18 cellular contexts compared by ENCODE assay signal in the genomic region with DNA sequence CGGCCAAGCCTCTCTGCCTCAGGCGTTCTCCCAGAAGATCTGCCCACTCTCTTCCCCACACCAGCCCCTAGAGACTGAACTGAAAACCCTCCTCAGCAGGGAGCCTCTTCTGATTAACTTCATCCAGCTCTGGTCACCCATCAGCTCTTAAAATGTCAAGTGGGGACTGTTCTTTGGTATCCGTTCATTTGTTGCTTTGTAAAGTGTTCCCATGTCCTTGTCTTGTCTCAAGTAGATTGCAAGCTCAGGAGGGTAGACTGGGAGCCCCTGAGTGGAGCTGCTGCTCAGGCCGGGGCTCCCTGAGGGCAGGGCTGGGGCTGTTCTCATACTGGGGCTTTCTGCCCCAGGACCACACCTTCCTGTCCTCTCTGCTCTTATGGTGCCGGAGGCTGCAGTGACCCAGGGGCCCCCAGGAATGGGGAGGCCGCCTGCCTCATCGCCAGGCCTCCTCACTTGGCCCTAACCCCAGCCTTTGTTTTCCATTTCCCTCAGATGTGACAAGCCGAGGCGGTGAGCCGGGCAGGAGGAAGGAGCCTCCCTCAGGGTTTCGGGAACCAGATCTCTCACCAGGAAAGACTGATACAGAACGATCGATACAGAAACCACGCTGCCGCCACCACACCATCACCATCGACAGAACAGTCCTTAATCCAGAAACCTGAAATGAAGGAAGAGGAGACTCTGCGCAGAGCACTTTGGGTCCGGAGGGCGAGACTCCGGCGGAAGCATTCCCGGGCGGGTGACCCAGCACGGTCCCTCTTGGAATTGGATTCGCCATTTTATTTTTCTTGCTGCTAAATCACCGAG. TPM values are rescaled to one million over a fixed set of nuclear protein-coding genes. Genes with fewer than 3 reads are reported as not detected.
DNase-seq lines count a peak whose midpoint lies in the region; TF ChIP-seq lines count a peak whose summit lies in the region.
"Had no signal": no experiment of that assay in that cellular context is flagged by ENCODE, and none has a peak within 500 bp of the region (broad histone marks: within the 10 kb centered on the region; RNA-seq: fewer than 3 reads in every experiment).

No MANE protein-coding gene starts in this region.

- H2BK15ac ChIP-seq in H9 (ENCODE audit: low read depth, low read length) (no peak overlapping the region), mesenchymal stem cell (ENCODE audit: low read depth, poor library complexity, severe bottlenecking) (no peak overlapping the region)

- H2BK5ac ChIP-seq in H9 (ENCODE audit: insufficient read length, low read length) (no peak overlapping the region), mesenchymal stem cell (ENCODE audit: low read depth, low read length, poor library complexity, severe bottlenecking) (no peak overlapping the region)

- H3K36me3 Mint-ChIP-seq in H9 (ENCODE audit: insufficient read depth in 1 of 3, low read depth in 3 of 3) (peaks cover 28 to 67% (median 64%) of the 10 kb centered on the region in 3 experiments), endodermal cell (ENCODE audit: low read depth) (peaks cover 59% of the 10 kb centered on the region)

- H2BK20ac ChIP-seq in H9 (ENCODE audit: low read depth, low read length, poor library complexity, severe bottlenecking): no peak overlapping the region

- H4K20me1 ChIP-seq in BLaER1 (peaks cover 78% of the 10 kb centered on the region), H9 (ENCODE audit: control insufficient read depth, insufficient read depth, insufficient read length) (no peaks in the 10 kb centered on the region)

- H3K4me2 ChIP-seq in BLaER1: peak overlapping the region; percentile 18; the same call in 1 of the 2 replicates
- no peak overlapping the region for H3K4me2 ChIP-seq in H9 (ENCODE audit: insufficient read depth, insufficient read length, low read length)
- H3K4me2 ChIP-seq in mesenchymal stem cell (ENCODE audit: low read length, poor library complexity, severe bottlenecking): no peak overlapping the region

- TF ChIP-seq CTCF in H9 (conservative IDR thresholded peaks at IDR 0.05) (no peak), endodermal cell (conservative IDR thresholded peaks at IDR 0.05) (no peak), ascending aorta (IDR thresholded peaks at IDR 0.05) (no peak)

- H3K79me1 ChIP-seq in H9 (ENCODE audit: insufficient read depth, low read depth, low read length, poor library complexity, severe bottlenecking): peaks cover 4% of the 10 kb centered on the region
- peaks cover 46% of the 10 kb centered on the region for H3K79me1 ChIP-seq in mesenchymal stem cell (replicated peaks; ENCODE audit: low read length, poor library complexity, severe bottlenecking)

- H3K9me3 Mint-ChIP-seq in H9 (no peaks in the 10 kb centered on the region), endodermal cell (no peaks in the 10 kb centered on the region)
- H3K9me3 Mint-ChIP-seq: CD4-positive, alpha-beta T cell had no signal

- H3K27ac ChIP-seq in BLaER1: peak overlapping the region; percentile 18; the same call in 1 of the 2 replicates
- H3K27ac ChIP-seq in H9 (ENCODE audit: insufficient read length, low read depth, low read length): no peak overlapping the region
- H3K27ac ChIP-seq in endodermal cell (ENCODE audit: low read depth, low read length): no peak overlapping the region
- no peak overlapping the region for H3K27ac ChIP-seq in mesenchymal stem cell (ENCODE audit: low read length, poor library complexity, severe bottlenecking)
- no peak overlapping the region for H3K27ac ChIP-seq in ascending aorta
- H3K27ac ChIP-seq: HL-60 had no signal

- no peak overlapping the region for H3T11ph ChIP-seq in H9 (ENCODE audit: low read length)

- H2AFZ ChIP-seq in H9 (ENCODE audit: low read length) (no peak overlapping the region), mesenchymal stem cell (ENCODE audit: low read depth, low read length) (no peak overlapping the region)

- no peak overlapping the region for H3K18ac ChIP-seq in H9 (ENCODE audit: insufficient read length, low read depth, low read length)
- no peak overlapping the region for H3K18ac ChIP-seq in mesenchymal stem cell (ENCODE audit: low read depth in 1 of 2, low read length in 2 of 2)

- no peak overlapping the region for H3K4me3 Mint-ChIP-seq in H9
- no peak overlapping the region for H3K4me3 Mint-ChIP-seq in endodermal cell
- H3K4me3 Mint-ChIP-seq: CD4-positive, alpha-beta T cell had no signal

- H4K8ac ChIP-seq in H9 (replicated peaks; ENCODE audit: insufficient read length, low read depth, low read length): no peak overlapping the region
- no peak overlapping the region for H4K8ac ChIP-seq in mesenchymal stem cell (ENCODE audit: low read length)

- H4K5ac ChIP-seq in H9 (ENCODE audit: insufficient read length, low read depth, low read length): no peak overlapping the region

- H2AK5ac ChIP-seq in H9 (ENCODE audit: insufficient read length, low read length) (no peak overlapping the region), mesenchymal stem cell (ENCODE audit: low read length, severe bottlenecking) (no peak overlapping the region)

- H3K27me3 ChIP-seq in BLaER1 (no peaks in the 10 kb centered on the region), H9 (ENCODE audit: insufficient read depth, low read length) (no peaks in the 10 kb centered on the region), endodermal cell (ENCODE audit: control insufficient read depth, insufficient read depth, low read length, poor library complexity, severe bottlenecking) (no peaks in the 10 kb centered on the region), mesenchymal stem cell (ENCODE audit: control insufficient read depth in 1 of 2, insufficient read depth in 1 of 2, low read length in 2 of 2) (no peaks in the 10 kb centered on the region), ascending aorta (no peaks in the 10 kb centered on the region)

- H4K91ac ChIP-seq in H9 (ENCODE audit: insufficient read length, low read depth, low read length) (no peak overlapping the region), mesenchymal stem cell (ENCODE audit: low read length) (no peak overlapping the region)

- intact Hi-C loops in posterior vena cava (cut with DNase I) (loop anchor here in 1 of 2 donors (10.0 kb wide), 1 partner anchor 161 kb away; no protein-coding TSS in a partner anchor), ascending aorta (cut with DNase I) (no loop called here)

- H2BK120ac ChIP-seq in H9 (ENCODE audit: low read depth, low read length, poor library complexity, severe bottlenecking) (no peak overlapping the region), mesenchymal stem cell (ENCODE audit: low read depth, low read length) (no peak overlapping the region)

- H3K4me3 ChIP-seq in BLaER1 (no peak overlapping the region), endodermal cell (ENCODE audit: low read length) (no peak overlapping the region), mesenchymal stem cell (ENCODE audit: insufficient read depth in 1 of 2, low read depth in 1 of 2, low read length in 2 of 2) (no peak overlapping the region), ascending aorta (no peak overlapping the region)
- H3K4me3 ChIP-seq: HAP-1 had no signal

- H3K36me3 ChIP-seq in BLaER1: peaks cover 71% of the 10 kb centered on the region
- H3K36me3 ChIP-seq in endodermal cell (ENCODE audit: control insufficient read depth, insufficient read depth, low read length): peaks cover 64% of the 10 kb centered on the region
- H3K36me3 ChIP-seq in mesenchymal stem cell (ENCODE audit: control insufficient read depth in 1 of 2, insufficient read depth in 2 of 2, low read depth in 1 of 2, low read length in 2 of 2): peaks cover 70 to 78% of the 10 kb centered on the region in 2 experiments
- peaks cover 33 to 58% of the 10 kb centered on the region in 2 donors for H3K36me3 ChIP-seq in ascending aorta

- WGBS in H9 (ENCODE audit: extremely low coverage, insufficient read length, low lambda C conversion rate): no CpG with 5 or more reads among the region's 26 CpGs
- 91 to 95% methylated on average over 9 to 26 of the region's 26 CpGs for WGBS in endodermal cell (ENCODE audit: insufficient coverage in 1 of 2, insufficient read length in 1 of 2), 2 experiments
- 97% methylated on average over 21 of the region's 26 CpGs for WGBS in mesenchymal stem cell

- H3K4me1 ChIP-seq in BLaER1: peaks cover 61% of the 10 kb centered on the region
- no peaks in the 10 kb centered on the region for H3K4me1 ChIP-seq in H9 (ENCODE audit: insufficient read depth, low read length)
- H3K4me1 ChIP-seq in endodermal cell (ENCODE audit: control insufficient read depth, insufficient read depth, low read length): no peaks in the 10 kb centered on the region
- peaks cover 20% of the 10 kb centered on the region for H3K4me1 ChIP-seq in mesenchymal stem cell (ENCODE audit: control insufficient read depth, insufficient read depth, low read depth, low read length)
- no peaks in the 10 kb centered on the region for H3K4me1 ChIP-seq in ascending aorta
- H3K4me1 ChIP-seq: HAP-1 had no signal

- H3K27me3 Mint-ChIP-seq in H9 (ENCODE audit: low read depth) (no peaks in the 10 kb centered on the region), endodermal cell (ENCODE audit: insufficient read depth) (no peaks in the 10 kb centered on the region)
- H3K27me3 Mint-ChIP-seq: CD4-positive, alpha-beta T cell had no signal

- no peaks in the 10 kb centered on the region for H3K23me2 ChIP-seq in H9 (ENCODE audit: insufficient read length, low read depth, low read length, poor library complexity, severe bottlenecking)

- no peak for DNase-seq in H9
- DNase-seq in endodermal cell: no peak
- DNase-seq in posterior vena cava (ENCODE audit: low spot score): peak; percentile 51
- DNase-seq in mesenchymal stem cell: no peak
- DNase-seq in A172 (ENCODE audit: low spot score): no peak
- DNase-seq in ascending aorta (ENCODE audit: low spot score in 2 of 2): no peak
- DNase-seq: AML-193; CD4-positive, alpha-beta T cell; DMS79; NCI-H1436 treated with DMSO at 0.1 percent for 48 hours; NCI-H2029 treated with DMSO at 0.1 percent for 48 hours; NCI-H2171 treated with DMSO at 0.1 percent for 48 hours; NCI-H510A; NCI-H82; PC-3 had no signal

- H3K9me3 ChIP-seq in BLaER1 (no peaks in the 10 kb centered on the region), H9 (ENCODE audit: control insufficient read depth, low read depth, low read length) (no peaks in the 10 kb centered on the region), endodermal cell (ENCODE audit: control insufficient read depth, low read length) (no peaks in the 10 kb centered on the region), mesenchymal stem cell (ENCODE audit: control insufficient read depth, low read length) (no peaks in the 10 kb centered on the region), ascending aorta (no peaks in the 10 kb centered on the region)
- H3K9me3 ChIP-seq: HAP-1 had no signal

- no peaks in the 10 kb centered on the region for H3K79me2 ChIP-seq in H9 (ENCODE audit: insufficient read depth, low read length)

- H2BK12ac ChIP-seq in H9 (ENCODE audit: insufficient read length, low read depth, low read length): no peak overlapping the region
- H2BK12ac ChIP-seq in mesenchymal stem cell (ENCODE audit: low read length in 2 of 2): no peak overlapping the region

- H3K14ac ChIP-seq in H9 (ENCODE audit: insufficient read depth, low read length) (no peak overlapping the region), mesenchymal stem cell (ENCODE audit: low read length in 2 of 2) (no peak overlapping the region)

- H3K23ac ChIP-seq in H9 (ENCODE audit: insufficient read length, low read depth, low read length): no peak overlapping the region
- no peak overlapping the region for H3K23ac ChIP-seq in mesenchymal stem cell (ENCODE audit: low read length in 2 of 2)

- H3K27ac Mint-ChIP-seq in H9 (peak overlapping the region; percentile 37 to 78 (median 54); a peak in 4 of 7 replicates), endodermal cell (peak overlapping the region; percentile 41)
- H3K27ac Mint-ChIP-seq: CD4-positive, alpha-beta T cell had no signal

- H3K9ac ChIP-seq in BLaER1 (peak overlapping the region; percentile 29; the same call in 1 of the 2 replicates), H9 (ENCODE audit: extremely low read depth, insufficient read length, low read length) (no peak overlapping the region), endodermal cell (ENCODE audit: extremely low read depth, low read length, poor library complexity, severe bottlenecking) (no peak overlapping the region), mesenchymal stem cell (ENCODE audit: low read length) (no peak overlapping the region)

- H3K4ac ChIP-seq in H9 (ENCODE audit: low read depth, low read length): no peak overlapping the region
- H3K4ac ChIP-seq in mesenchymal stem cell (ENCODE audit: low read depth in 1 of 2, low read length in 2 of 2): no peak overlapping the region

- H3K4me1 Mint-ChIP-seq in H9: no peaks in the 10 kb centered on the region
- H3K4me1 Mint-ChIP-seq in endodermal cell: no peaks in the 10 kb centered on the region

- H3K56ac ChIP-seq in H9 (ENCODE audit: insufficient read length, low read depth, low read length): no peak overlapping the region

RNA-seq across cellular contexts. Expression of gene VEGFA, which starts 14.2 kb away (rescaled TPM):
- total RNA-seq in H9 (2021): 46.1 and 47.9 TPM in 2 replicates
- 100 to 1,000 TPM; 163 to 254 TPM for total RNA-seq in endodermal cell
- 129 TPM for polyA plus RNA-seq in endodermal cell (2013, experiment 1 of 2)
- 99.2 TPM for polyA plus RNA-seq in endodermal cell (2013, experiment 2 of 2)
- total RNA-seq in posterior vena cava: 10 to 100 TPM; 88.4 to 91.7 TPM
- 94.9 TPM for polyA plus RNA-seq in mesenchymal stem cell (2013, experiment 1 of 2)
- 89.3 TPM for polyA plus RNA-seq in mesenchymal stem cell (2013, experiment 2 of 2)
- total RNA-seq in A172 (2014; rRNA removed; shearing (Covaris generic)): 29.0 and 35.2 TPM in 2 replicates
- 110 TPM for total RNA-seq in ascending aorta
